19 cellular contexts compared by ENCODE assay signal in genomic region chr17:31458829-31459228, GRCh38.
DNase-seq lines count a peak whose midpoint lies in the region; FAIRE-seq and TF ChIP-seq lines count a peak whose summit lies in the region.
"Had no signal": no experiment of that assay in that cellular context is flagged by ENCODE, and none has a peak within 500 bp of the region (broad histone marks: within the 10 kb centered on the region; RNA-seq: fewer than 3 reads in every experiment).

No MANE protein-coding gene starts in this region.

- H3K4me1 Mint-ChIP-seq in neural progenitor cell: peaks cover 17% of the 10 kb centered on the region
- H3K4me1 Mint-ChIP-seq: CD4-positive, alpha-beta memory T cell had no signal

- DNase-seq in bronchial epithelial cell (ENCODE audit: low read depth): no peak
- no peak for DNase-seq in neural progenitor cell (ENCODE audit: low spot score)
- DNase-seq in NCI-H2171 treated with DMSO at 0.1 percent for 48 hours (lab: John Stamatoyannopoulos, UW): no peak
- no peak for DNase-seq in activated T-cell treated with anti-CD3 and anti-CD28 coated beads, Interleukin-2, amount 50 U/mL, for 1 hour
- DNase-seq in NCI-H510A (lab: John Stamatoyannopoulos, UW): no peak
- DNase-seq in HCEC 1CT: no peak
- DNase-seq: C1 segment of cervical spinal cord; CD4-positive, alpha-beta memory T cell; COR-L47; DND-41; GDM1; KBM-7 had no signal

- no peaks in the 10 kb centered on the region for H3K79me2 ChIP-seq in neural progenitor cell (ENCODE audit: low read depth)

- H3K36me3 ChIP-seq in HEK293 (ENCODE audit: control insufficient read depth in 2 of 2, insufficient read depth in 1 of 2, low read length in 2 of 2) (no peaks in the 10 kb centered on the region), bronchial epithelial cell (ENCODE audit: control insufficient read depth, insufficient read depth, low read length) (no peaks in the 10 kb centered on the region), neural progenitor cell (no peaks in the 10 kb centered on the region)

- no peak overlapping the region for H2AFZ ChIP-seq in neural progenitor cell (replicated peaks)

- peak overlapping the region; percentile 86 for H3K27ac Mint-ChIP-seq in neural progenitor cell
- H3K27ac Mint-ChIP-seq: B cell had no signal

- H3K9me3 Mint-ChIP-seq in neural progenitor cell: no peaks in the 10 kb centered on the region
- H3K9me3 Mint-ChIP-seq: CD4-positive, alpha-beta memory T cell had no signal

- no peaks in the 10 kb centered on the region for H4K20me1 ChIP-seq in neural progenitor cell (ENCODE audit: low read depth)

- H3K4me3 Mint-ChIP-seq in neural progenitor cell: no peak overlapping the region
- H3K4me3 Mint-ChIP-seq: B cell; CD4-positive, alpha-beta memory T cell had no signal

- no peaks in the 10 kb centered on the region for H3K36me3 Mint-ChIP-seq in neural progenitor cell
- H3K36me3 Mint-ChIP-seq: CD4-positive, alpha-beta memory T cell had no signal

- H3K27ac ChIP-seq in HEK293 (ENCODE audit: extremely low read depth, low read depth, low read length): no peak overlapping the region
- no peak overlapping the region for H3K27ac ChIP-seq in neural progenitor cell

- no peak overlapping the region for H3K4me2 ChIP-seq in neural progenitor cell

- POLR2A ChIA-PET in HEK293 (lab: Yijun Ruan, JAX): no interaction called here

- peak; percentile 68 for FAIRE-seq in bronchial epithelial cell (lab: Jason Lieb, UNC)
- FAIRE-seq: A204.1, GM12892, GM19239, H54, HTR-8/SVneo had no signal

- H3K4me3 ChIP-seq in HEK293 (ENCODE audit: low read depth, low read length) (no peak overlapping the region), bronchial epithelial cell (ENCODE audit: low read depth, low read length) (no peak overlapping the region), neural progenitor cell (no peak overlapping the region)

- H3K27me3 Mint-ChIP-seq in neural progenitor cell (ENCODE audit: insufficient read depth, low read depth): peaks cover 9% of the 10 kb centered on the region
- H3K27me3 Mint-ChIP-seq: B cell; CD4-positive, alpha-beta memory T cell had no signal

- peaks cover 7% of the 10 kb centered on the region for H3F3A ChIP-seq in neural progenitor cell (ENCODE audit: low read depth)

- H3K27me3 ChIP-seq in bronchial epithelial cell (ENCODE audit: control insufficient read depth, insufficient read depth, low read length) (no peaks in the 10 kb centered on the region), neural progenitor cell (no peaks in the 10 kb centered on the region)

- H3K4me1 ChIP-seq in HEK293 (ENCODE audit: control insufficient read depth, insufficient read depth, low read length) (no peaks in the 10 kb centered on the region), neural progenitor cell (peaks cover 14% of the 10 kb centered on the region)

- TF ChIP-seq CTCF in HEK293 (tag by site-specific recombination; IDR thresholded peaks at IDR 0.05) (no peak), bronchial epithelial cell (IDR thresholded peaks at IDR 0.05; ENCODE audit: insufficient read depth, low read length, severe bottlenecking) (no peak), neural progenitor cell (IDR thresholded peaks at IDR 0.05) (no peak)

- H3K9me3 ChIP-seq in HEK293 (ENCODE audit: control insufficient read depth, insufficient read depth, low read depth, low read length): no peaks in the 10 kb centered on the region
- no peaks in the 10 kb centered on the region for H3K9me3 ChIP-seq in neural progenitor cell (ENCODE audit: low read depth)

- no peak overlapping the region for H3K9ac ChIP-seq in neural progenitor cell

- CTCF ChIA-PET in HEK293 (lab: Yijun Ruan, JAX): interaction anchor here (0.9 kb wide), 1 partner anchor 76 kb away, joined by 3 read pairs; no protein-coding TSS in a partner anchor

TF ChIP-seq in HEK293, 187 proteins besides CTCF, POLR2A, EP300 and RAD21:
- TF ChIP-seq ZNF580 (tag by site-specific recombination; IDR thresholded peaks at IDR 0.05): 0 out of 2 replicates have a peak, but pooled peaks have one; percentile 33
- TF ChIP-seq GLIS1 (tag by site-specific recombination; IDR thresholded peaks at IDR 0.05): no peak
- no peak for TF ChIP-seq ZEB2 (tag by site-specific recombination; IDR thresholded peaks at IDR 0.05)
- TF ChIP-seq ZNF350 (tag by site-specific recombination; IDR thresholded peaks at IDR 0.05): no peak
- TF ChIP-seq KLF10 (tag by site-specific recombination; IDR thresholded peaks at IDR 0.05): no peak
- TF ChIP-seq ZNF677 (tag by site-specific recombination; IDR thresholded peaks at IDR 0.05): no peak
- TF ChIP-seq PBX3 (CRISPR knock-in tag; IDR thresholded peaks at IDR 0.05): no peak
- no peak for TF ChIP-seq ZNF140 (tag by site-specific recombination; IDR thresholded peaks at IDR 0.05)
- TF ChIP-seq ZSCAN5A (tag by site-specific recombination; IDR thresholded peaks at IDR 0.05): no peak
- TF ChIP-seq PRDM10 (tag by site-specific recombination; IDR thresholded peaks at IDR 0.05): peak; percentile 45; the same call in 1 of the 2 replicates
- no peak for TF ChIP-seq ZNF561 (tag by site-specific recombination; IDR thresholded peaks at IDR 0.05; ENCODE audit: borderline replicate concordance)
TF ChIP-seq in HEK293: peak in this region for 2.
